In the genomic region with DNA sequence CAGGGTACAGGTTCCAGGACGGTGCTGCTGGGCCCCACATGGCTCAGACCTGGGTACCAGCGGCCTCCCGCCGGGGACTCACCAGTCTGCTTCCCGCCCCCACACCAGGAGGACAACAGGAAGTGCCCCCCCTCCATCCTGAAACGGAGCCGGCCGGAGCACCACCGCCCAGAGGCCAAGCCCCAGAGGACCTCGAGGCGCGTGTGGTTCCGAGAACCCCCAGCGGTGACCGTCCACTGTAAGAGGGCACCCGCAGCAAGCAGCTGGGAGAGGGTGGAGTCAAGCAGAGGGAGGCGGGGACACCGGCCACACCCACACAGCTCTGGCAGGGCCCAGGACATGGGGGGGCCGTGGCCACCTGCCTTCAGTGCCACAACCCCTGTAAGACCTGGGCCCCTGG, we compare ENCODE assay signal across 2 cellular contexts.
A peak's percentile ranks its signal among the peaks of the same experiment; 100 is the strongest.
TF ChIP-seq lines count a peak whose summit lies in the region.

No MANE protein-coding gene starts in this region.

TF ChIP-seq in HCT116, 20 proteins besides CTCF, POLR2A, EP300 and RAD21:
- no peak for TF ChIP-seq ELF1 (IDR thresholded peaks at IDR 0.05; ENCODE audit: borderline replicate concordance, low read depth)
- TF ChIP-seq JUND (IDR thresholded peaks at IDR 0.05) = no peak
- TF ChIP-seq SRF (IDR thresholded peaks at IDR 0.05; ENCODE audit: low read depth) = no peak
- TF ChIP-seq CEBPB (IDR thresholded peaks at IDR 0.05; ENCODE audit: low read depth) = no peak
- no peak for TF ChIP-seq POLR2AphosphoS5 (IDR thresholded peaks at IDR 0.05; ENCODE audit: low read depth, low read length)
- no peak for TF ChIP-seq ZFX (IDR thresholded peaks at IDR 0.05)
- TF ChIP-seq ATF3 (IDR thresholded peaks at IDR 0.05) = no peak
- no peak for TF ChIP-seq EGR1 (IDR thresholded peaks at IDR 0.05; ENCODE audit: low read depth)
- TF ChIP-seq REST (IDR thresholded peaks at IDR 0.05; ENCODE audit: low read depth) = no peak
- TF ChIP-seq, protein P1, sequence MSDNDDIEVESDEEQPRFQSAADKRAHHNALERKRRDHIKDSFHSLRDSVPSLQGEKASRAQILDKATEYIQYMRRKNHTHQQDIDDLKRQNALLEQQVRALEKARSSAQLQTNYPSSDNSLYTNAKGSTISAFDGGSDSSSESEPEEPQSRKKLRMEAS (IDR thresholded peaks at IDR 0.05) = no peak
- no peak for TF ChIP-seq TCF7L2 (IDR thresholded peaks at IDR 0.05; ENCODE audit: borderline replicate concordance, extremely low read depth, insufficient read depth, insufficient read length)
- TF ChIP-seq SIN3A (IDR thresholded peaks at IDR 0.05; ENCODE audit: low read depth) = no peak
- no peak for TF ChIP-seq FOSL1 (IDR thresholded peaks at IDR 0.05; ENCODE audit: low read depth)
- TF ChIP-seq, protein P2, sequence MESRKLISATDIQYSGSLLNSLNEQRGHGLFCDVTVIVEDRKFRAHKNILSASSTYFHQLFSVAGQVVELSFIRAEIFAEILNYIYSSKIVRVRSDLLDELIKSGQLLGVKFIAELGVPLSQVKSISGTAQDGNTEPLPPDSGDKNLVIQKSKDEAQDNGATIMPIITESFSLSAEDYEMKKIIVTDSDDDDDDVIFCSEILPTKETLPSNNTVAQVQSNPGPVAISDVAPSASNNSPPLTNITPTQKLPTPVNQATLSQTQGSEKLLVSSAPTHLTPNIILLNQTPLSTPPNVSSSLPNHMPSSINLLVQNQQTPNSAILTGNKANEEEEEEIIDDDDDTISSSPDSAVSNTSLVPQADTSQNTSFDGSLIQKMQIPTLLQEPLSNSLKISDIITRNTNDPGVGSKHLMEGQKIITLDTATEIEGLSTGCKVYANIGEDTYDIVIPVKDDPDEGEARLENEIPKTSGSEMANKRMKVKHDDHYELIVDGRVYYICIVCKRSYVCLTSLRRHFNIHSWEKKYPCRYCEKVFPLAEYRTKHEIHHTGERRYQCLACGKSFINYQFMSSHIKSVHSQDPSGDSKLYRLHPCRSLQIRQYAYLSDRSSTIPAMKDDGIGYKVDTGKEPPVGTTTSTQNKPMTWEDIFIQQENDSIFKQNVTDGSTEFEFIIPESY (IDR thresholded peaks at IDR 0.05; ENCODE audit: extremely low read depth, insufficient replicate concordance, low read length) = no peak
- TF ChIP-seq CBX3 (IDR thresholded peaks at IDR 0.05; ENCODE audit: low read depth) = no peak

TF ChIP-seq in K562, 482 proteins besides CTCF, POLR2A, EP300 and RAD21:
- peak; percentile 40 for TF ChIP-seq GABPA (tag; conservative IDR thresholded peaks at IDR 0.05; ENCODE audit: low read depth)
- TF ChIP-seq, protein P3, sequence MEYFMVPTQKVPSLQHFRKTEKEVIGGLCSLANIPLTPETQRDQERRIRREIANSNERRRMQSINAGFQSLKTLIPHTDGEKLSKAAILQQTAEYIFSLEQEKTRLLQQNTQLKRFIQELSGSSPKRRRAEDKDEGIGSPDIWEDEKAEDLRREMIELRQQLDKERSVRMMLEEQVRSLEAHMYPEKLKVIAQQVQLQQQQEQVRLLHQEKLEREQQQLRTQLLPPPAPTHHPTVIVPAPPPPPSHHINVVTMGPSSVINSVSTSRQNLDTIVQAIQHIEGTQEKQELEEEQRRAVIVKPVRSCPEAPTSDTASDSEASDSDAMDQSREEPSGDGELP (CRISPR knock-in tag; IDR thresholded peaks at IDR 0.05; ENCODE audit: borderline replicate concordance) = peak; percentile 80
- TF ChIP-seq EGR1 (conservative IDR thresholded peaks at IDR 0.05) = 0 out of 2 replicates have a peak, but pooled peaks have one; percentile 14
- TF ChIP-seq THRA (IDR thresholded peaks at IDR 0.05) = no peak
- TF ChIP-seq PRMT5 (CRISPR knock-in tag; IDR thresholded peaks at IDR 0.05) = no peak
- TF ChIP-seq VEZF1 (CRISPR knock-in tag; IDR thresholded peaks at IDR 0.05) = peak; percentile 54
- 0 out of 2 replicates have a peak, but pooled peaks have one; percentile 10 for TF ChIP-seq CXXC5 (CRISPR knock-in tag; IDR thresholded peaks at IDR 0.05)
TF ChIP-seq in K562: peak in this region for 5.
